In genomic region chr7:107267138-107267537, GRCh38 we compare ENCODE assay signal across 21 cellular contexts.
"Had no signal": no experiment of that assay in that cellular context is flagged by ENCODE, and none has a peak within 500 bp of the region (broad histone marks: within the 10 kb centered on the region; RNA-seq: fewer than 3 reads in every experiment).

No MANE protein-coding gene starts in this region.

- ATAC-seq: effector memory CD8-positive, alpha-beta T cell; left lobe of liver; natural killer cell; pancreas; right lobe of liver had no signal

- DNase-seq: dermis blood vessel endothelial cell; effector memory CD8-positive, alpha-beta T cell; erythroblast; esophagus squamous epithelium; foreskin melanocyte; hypothalamus; immature natural killer cell; natural killer cell; pancreas; right lobe of liver; small intestine; stimulated activated CD4-positive, alpha-beta T cell treated with anti-CD3 and anti-CD28 coated beads, Interleukin-15, amount 100 ng/mL, for 24 hours; stimulated activated CD4-positive, alpha-beta T cell treated with anti-CD3 and anti-CD28 coated beads, Interleukin-4, amount 100 ng/mL, for 1 hour; stimulated activated CD8-positive, alpha-beta memory T cell treated with anti-CD3 and anti-CD28 coated beads, Interleukin-4, amount 100 ng/mL, for 48 hours; stimulated activated naive CD4-positive, alpha-beta T cell treated with Interleukin-2 at 50 U/mL for 16 hours; stomach; thyroid gland; trophoblast cell had no signal

- FAIRE-seq: endometrium, keratinocyte, pancreas, small intestine had no signal
